Comparison of ENCODE assay signal across 9 cellular contexts in the genomic region with DNA sequence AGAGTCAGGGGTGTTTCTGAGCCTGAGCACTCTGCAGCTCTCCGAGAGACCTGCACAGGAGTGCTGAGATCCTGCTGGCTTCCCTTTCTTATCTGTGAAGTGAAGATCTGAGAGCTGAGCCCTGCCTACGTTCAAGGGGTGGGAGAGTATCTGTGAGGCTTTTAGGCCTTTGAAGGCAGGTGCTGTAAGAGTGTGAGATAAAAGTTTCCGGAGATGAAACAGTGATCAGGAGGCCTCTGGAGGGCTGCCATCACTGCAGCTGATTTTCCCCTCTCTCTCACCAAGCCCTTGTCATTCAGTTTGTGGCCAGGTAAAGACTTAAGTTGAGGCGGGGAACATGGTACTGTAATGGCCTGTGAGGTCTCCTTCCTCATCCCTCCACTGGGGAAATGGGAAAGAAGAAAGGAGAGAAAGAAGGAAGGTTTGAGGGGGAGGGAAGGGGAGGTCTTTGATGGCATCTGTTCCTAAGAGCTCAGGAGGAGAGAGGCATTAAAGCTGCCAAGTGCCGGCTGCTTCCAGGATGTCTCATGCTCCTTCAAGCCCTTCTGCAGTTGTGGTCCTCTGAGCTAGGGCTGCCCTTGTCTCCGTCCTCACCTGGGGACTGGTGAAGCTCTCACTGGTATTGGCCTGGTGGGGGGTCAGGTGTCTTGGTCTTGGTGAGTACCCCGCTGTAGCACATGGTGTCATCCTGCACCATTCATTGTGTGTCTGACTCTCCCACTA.
DNase-seq lines count a peak whose midpoint lies in the region; ATAC-seq lines count a peak whose summit lies in the region.
"Had no signal": no experiment of that assay in that cellular context is flagged by ENCODE, and none has a peak within 500 bp of the region (broad histone marks: within the 10 kb centered on the region; RNA-seq: fewer than 3 reads in every experiment).

No MANE protein-coding gene starts in this region.

- POLR2A ChIA-PET in naive thymus-derived CD4-positive, alpha-beta T cell (lab: Charles Lee), result interaction anchor here (0.7 to 1.6 kb wide), 4 partner anchors 18 to 48 kb away, joined by 3 to 5 read pairs (median 3); no protein-coding TSS in a partner anchor

- peaks cover 8 to 10% of the 10 kb centered on the region in 2 donors for H3K36me3 Mint-ChIP-seq in activated T-cell treated with anti-CD3 and anti-CD28 coated beads, Interleukin-2, amount 50 U/mL, for 72 hours (ENCODE audit: insufficient read depth in 2 of 2)
- H3K36me3 Mint-ChIP-seq in naive thymus-derived CD4-positive, alpha-beta T cell, result peaks cover 0 to 8% (median 0%) of the 10 kb centered on the region in 5 donors

- ATAC-seq in activated T-cell treated with anti-CD3 and anti-CD28 coated beads, Interleukin-2, amount 50 U/mL, for 72 hours (replicated peaks in 1 of 2), result peak; percentile 62 to 68
- peak; percentile 93 for ATAC-seq in naive thymus-derived CD4-positive, alpha-beta T cell
- ATAC-seq in GM21515 (IDR thresholded peaks at IDR 0.05; ENCODE audit: unreplicated experiment), result no peak

- H3K9me3 ChIP-seq in naive thymus-derived CD4-positive, alpha-beta T cell (ENCODE audit: control insufficient read depth in 2 of 3, low read length in 3 of 3), result no peaks in the 10 kb centered on the region
- H3K9me3 ChIP-seq: A549 had no signal

- H3K27ac Mint-ChIP-seq in activated T-cell treated with anti-CD3 and anti-CD28 coated beads, Interleukin-2, amount 50 U/mL, for 72 hours, result peak overlapping the region; percentile 98
- H3K27ac Mint-ChIP-seq in naive thymus-derived CD4-positive, alpha-beta T cell, result peak overlapping the region; percentile 80 to 96 (median 91)

- peaks cover 33 to 35% of the 10 kb centered on the region in 2 donors for H3K4me1 ChIP-seq in naive thymus-derived CD4-positive, alpha-beta T cell (ENCODE audit: control insufficient read depth in 2 of 2, insufficient read depth in 2 of 2, low read length in 2 of 2)
- H3K4me1 ChIP-seq: A549 had no signal

- peak overlapping the region; percentile 87 to 89 for H3K4me3 Mint-ChIP-seq in activated T-cell treated with anti-CD3 and anti-CD28 coated beads, Interleukin-2, amount 50 U/mL, for 72 hours
- peak overlapping the region; percentile 52 to 79 (median 72) for H3K4me3 Mint-ChIP-seq in naive thymus-derived CD4-positive, alpha-beta T cell

- peaks cover 73% of the 10 kb centered on the region for H3K4me1 Mint-ChIP-seq in activated T-cell treated with anti-CD3 and anti-CD28 coated beads, Interleukin-2, amount 50 U/mL, for 72 hours (ENCODE audit: low read depth)
- peaks cover 15 to 52% (median 40%) of the 10 kb centered on the region in 7 donors for H3K4me1 Mint-ChIP-seq in naive thymus-derived CD4-positive, alpha-beta T cell

- no peaks in the 10 kb centered on the region for H3K36me3 ChIP-seq in naive thymus-derived CD4-positive, alpha-beta T cell (ENCODE audit: control insufficient read depth in 2 of 3, insufficient read depth in 3 of 3, low read length in 3 of 3)

- peak overlapping the region; percentile 56 for H3K27ac ChIP-seq in naive thymus-derived CD4-positive, alpha-beta T cell (ENCODE audit: low read depth, low read length)
- H3K27ac ChIP-seq: A549 had no signal

- CTCF ChIA-PET in naive thymus-derived CD4-positive, alpha-beta T cell (lab: Charles Lee), result interaction anchor here (1.1 to 1.7 kb wide), 3 partner anchors 15 to 38 kb away, joined by 3 read pairs; no protein-coding TSS in a partner anchor

- H3K4me3 ChIP-seq in naive thymus-derived CD4-positive, alpha-beta T cell (ENCODE audit: low read length), result peak overlapping the region; percentile 27
- H3K4me3 ChIP-seq: A549 had no signal

- peak; percentile 42 for DNase-seq in activated gamma-delta T cell treated with Interleukin-2 at 50 U/mL for 16 hours
- DNase-seq in activated gamma-delta T cell (lab: John Stamatoyannopoulos, UW), result no peak
- peak; percentile 63 to 73 for DNase-seq in activated T-cell treated with anti-CD3 and anti-CD28 coated beads, Interleukin-2, amount 50 U/mL, for 72 hours
- peak in 8 of 9 donors; percentile 55 to 85 (median 78) for DNase-seq in naive thymus-derived CD4-positive, alpha-beta T cell
- no peak for DNase-seq in DMS153 treated with DMSO at 0.1 percent for 48 hours (lab: John Stamatoyannopoulos, UW; ENCODE audit: unreplicated experiment)
- no peak for DNase-seq in SW480 (ENCODE audit: low spot score)
- no peak for DNase-seq in HuH-7 (ENCODE audit: low spot score)

- no peaks in the 10 kb centered on the region for H3K27me3 ChIP-seq in naive thymus-derived CD4-positive, alpha-beta T cell (ENCODE audit: control insufficient read depth in 2 of 2, insufficient read depth in 2 of 2, low read length in 2 of 2)

- no peaks in the 10 kb centered on the region for H3K27me3 Mint-ChIP-seq in activated T-cell treated with anti-CD3 and anti-CD28 coated beads, Interleukin-2, amount 50 U/mL, for 72 hours (ENCODE audit: low read depth)
- H3K27me3 Mint-ChIP-seq in naive thymus-derived CD4-positive, alpha-beta T cell, result no peaks in the 10 kb centered on the region

- H3K9me3 Mint-ChIP-seq in activated T-cell treated with anti-CD3 and anti-CD28 coated beads, Interleukin-2, amount 50 U/mL, for 72 hours, result peaks cover 5% of the 10 kb centered on the region in 2 donors
- H3K9me3 Mint-ChIP-seq in naive thymus-derived CD4-positive, alpha-beta T cell, result peaks cover 0 to 5% (median 0%) of the 10 kb centered on the region in 11 donors

- intact Hi-C loops in naive thymus-derived CD4-positive, alpha-beta T cell (cut with micrococcal nuclease), result loop anchor here (1.0 to 5.0 kb wide), 6 partner anchors 22 to 112 kb away; partner anchors contain the start of gene AKAP11 (in 1 of the 2)

Comparison
In these comparisons a context has a peak if more than half of its experiments do, and no peak if none do; other contexts are left out.
1. DNase-seq: peak in activated gamma-delta T cell treated with Interleukin-2 at 50 U/mL for 16 hours (single experiment), activated T-cell treated with anti-CD3 and anti-CD28 coated beads, Interleukin-2, amount 50 U/mL, for 72 hours (2 of 2) and naive thymus-derived CD4-positive, alpha-beta T cell (8 of 9); none in activated gamma-delta T cell (single experiment), DMS153 treated with DMSO at 0.1 percent for 48 hours (single experiment), SW480 (single experiment) and HuH-7 (single experiment).